In the genomic region with DNA sequence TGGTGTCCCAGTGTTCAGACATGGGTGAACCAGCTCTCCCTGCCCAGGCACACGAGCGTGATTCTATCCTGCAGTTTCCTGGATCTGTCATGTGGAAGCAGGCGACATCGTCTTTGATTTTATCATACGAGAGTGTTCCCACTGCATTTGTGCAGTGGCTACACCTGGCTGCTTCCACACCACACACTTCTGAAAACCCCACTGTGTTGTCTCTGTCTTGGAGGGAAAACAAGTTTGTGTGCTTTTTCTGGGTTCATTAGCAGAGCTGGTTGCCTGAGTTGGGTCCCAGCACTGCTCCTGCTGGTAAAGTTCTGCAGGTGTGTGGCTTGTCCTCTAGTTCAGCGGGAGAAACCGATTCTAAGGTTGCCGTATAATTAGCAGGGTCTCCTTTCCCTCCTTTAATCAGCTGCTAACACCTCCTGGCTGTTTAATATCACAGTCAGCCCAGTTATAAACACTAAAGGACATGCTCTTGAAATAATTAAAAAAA, we compare ENCODE assay signal across 28 cellular contexts. TPM values are rescaled to one million over a fixed set of nuclear protein-coding genes. Genes with fewer than 3 reads are reported as not detected.
A peak's percentile ranks its signal among the peaks of the same experiment; 100 is the strongest.
DNase-seq lines count a peak whose midpoint lies in the region; ATAC-seq, FAIRE-seq and TF ChIP-seq lines count a peak whose summit lies in the region.
"Had no signal": no experiment of that assay in that cellular context is flagged by ENCODE, and none has a peak within 500 bp of the region (broad histone marks: within the 10 kb centered on the region; RNA-seq: fewer than 3 reads in every experiment).

No MANE protein-coding gene starts in this region.

- no peak for FAIRE-seq in H1 (lab: Jason Lieb, UNC)
- FAIRE-seq: GM12878, H54 had no signal

- H2AK5ac ChIP-seq in H1 (ENCODE audit: low read depth, low read length), result no peak overlapping the region

- H3K14ac ChIP-seq in H1 (ENCODE audit: insufficient read length), result no peak overlapping the region

- no peaks in the 10 kb centered on the region for H3K36me3 Mint-ChIP-seq in stimulated activated effector memory CD8-positive, alpha-beta T cell treated with anti-CD3 and anti-CD28 coated beads, Interleukin-12 subunit alpha, Interleukin-12 subunit beta, amount 100 ng/mL, for 72 hours

- H2AFZ ChIP-seq in H1 (ENCODE audit: low read length), result no peak overlapping the region

- CTCF ChIA-PET in H1 (lab: Charles Lee; ENCODE audit: partially characterized antibody), result no interaction called here

- H4K8ac ChIP-seq in H1 (ENCODE audit: extremely low read depth, insufficient read depth, low read length), result no peak overlapping the region

- H4K91ac ChIP-seq in H1 (replicated peaks; ENCODE audit: insufficient read length, low read length), result no peak overlapping the region

- no peak for TF ChIP-seq POLR2A in H1 (IDR thresholded peaks at IDR 0.05; ENCODE audit: control extremely low read depth in 1 of 2, low read depth in 2 of 2, low read length in 2 of 2)

- 94% methylated on average over 8 of the region's 8 CpGs; no CpG with 5 or more reads in 1 of the 2 experiments for WGBS in H1 (ENCODE audit: extremely low coverage in 1 of 2, insufficient coverage in 1 of 2, insufficient read length in 1 of 2, insufficient replicate concordance in 2 of 2, low coverage in 1 of 2, low lambda C conversion rate in 2 of 2, missing lambda C conversion rate in 1 of 2), 2 experiments

- H2BK12ac ChIP-seq in H1 (ENCODE audit: low read depth, low read length), result no peak overlapping the region

- peak in 2 of 3 experiments; percentile 11 to 14; a peak in 2 of 4 replicates for TF ChIP-seq CTCF in H1 (IDR thresholded peaks at IDR 0.05; ENCODE audit: control extremely low read depth in 1 of 3, insufficient read depth in 1 of 3, low read depth in 1 of 3, low read length in 3 of 3)

- ATAC-seq in stimulated activated effector memory CD8-positive, alpha-beta T cell treated with anti-CD3 and anti-CD28 coated beads, Interleukin-12 subunit alpha, Interleukin-12 subunit beta, amount 100 ng/mL, for 72 hours, result no peak
- no peak for ATAC-seq in HG03520 (IDR thresholded peaks at IDR 0.05; ENCODE audit: unreplicated experiment)
- ATAC-seq: GM12878, Panc1 had no signal

- POLR2A ChIA-PET in H1 (lab: Charles Lee; ENCODE audit: partially characterized antibody), result no interaction called here

- no peak for TF ChIP-seq EP300 in H1 (IDR thresholded peaks at IDR 0.05; ENCODE audit: borderline replicate concordance in 1 of 2, low read depth in 2 of 2, low read length in 2 of 2)

- H2BK5ac ChIP-seq in H1 (ENCODE audit: low read depth, low read length), result no peak overlapping the region

- H3K4me3 ChIP-seq in H1 (ENCODE audit: extremely low read depth in 1 of 4, insufficient read depth in 2 of 4, low read depth in 3 of 4, low read length in 4 of 4) (no peak overlapping the region), subcutaneous abdominal adipose tissue (ENCODE audit: low read depth in 1 of 5, low read length in 5 of 5) (peak overlapping the region in 2 of 5 donors; percentile 24 to 34)
- H3K4me3 ChIP-seq: GM12878 had no signal

- H3K4me1 ChIP-seq in H1 (replicated peaks in 1 of 4; ENCODE audit: control insufficient read depth in 3 of 4, insufficient read depth in 4 of 4, low read length in 3 of 4) (peaks cover 0 to 4% (median 2%) of the 10 kb centered on the region in 4 experiments; a peak in 3 of 7 replicates), subcutaneous abdominal adipose tissue (ENCODE audit: control insufficient read depth in 5 of 5, insufficient read depth in 5 of 5, low read length in 5 of 5) (peaks cover 2 to 26% (median 8%) of the 10 kb centered on the region in 5 donors)

- no peak overlapping the region for H4K5ac ChIP-seq in H1 (ENCODE audit: insufficient read length, low read depth, low read length)

- H3K9me3 ChIP-seq in H1 (ENCODE audit: insufficient read depth in 2 of 2, low read depth in 1 of 2, low read length in 1 of 2) (peaks cover 0 to 4% of the 10 kb centered on the region in 2 experiments; a peak in 1 of 4 replicates), subcutaneous abdominal adipose tissue (ENCODE audit: control insufficient read depth in 5 of 5, low read length in 5 of 5) (no peaks in the 10 kb centered on the region)
- H3K9me3 ChIP-seq: SK-N-SH had no signal

- TF ChIP-seq RAD21 in H1 (IDR thresholded peaks at IDR 0.05 in 1 of 2, conservative IDR thresholded peaks at IDR 0.05 in 1 of 2; ENCODE audit: low read depth in 2 of 2, low read length in 2 of 2), result no peak

- H3K9ac ChIP-seq in H1 (replicated peaks in 1 of 4; ENCODE audit: extremely low read depth in 1 of 4, low read depth in 3 of 4, low read length in 3 of 4) (no peak overlapping the region), subcutaneous abdominal adipose tissue (ENCODE audit: low read length in 5 of 5) (peak overlapping the region in 1 of 5 donors; percentile 26)
- H3K9ac ChIP-seq: SK-N-SH had no signal

- no peak overlapping the region for H2BK15ac ChIP-seq in H1 (ENCODE audit: low read length)

- no peaks in the 10 kb centered on the region for H3K9me3 Mint-ChIP-seq in stimulated activated effector memory CD8-positive, alpha-beta T cell treated with anti-CD3 and anti-CD28 coated beads, Interleukin-12 subunit alpha, Interleukin-12 subunit beta, amount 100 ng/mL, for 72 hours
- H3K9me3 Mint-ChIP-seq: CD8-positive, alpha-beta memory T cell had no signal

- H3K18ac ChIP-seq in H1 (ENCODE audit: extremely low read depth, low read length), result no peak overlapping the region

- H3K79me1 ChIP-seq in H1 (ENCODE audit: low read depth, low read length), result no peaks in the 10 kb centered on the region

- no peak overlapping the region for H3K4ac ChIP-seq in H1 (replicated peaks; ENCODE audit: insufficient read length, low read depth, low read length)

- no peak overlapping the region for H3K4me2 ChIP-seq in H1 (ENCODE audit: insufficient read depth in 1 of 2, low read depth in 2 of 2, low read length in 2 of 2)
- H3K4me2 ChIP-seq: SK-N-SH had no signal

- no peak overlapping the region for H3K27ac Mint-ChIP-seq in stimulated activated effector memory CD8-positive, alpha-beta T cell treated with anti-CD3 and anti-CD28 coated beads, Interleukin-12 subunit alpha, Interleukin-12 subunit beta, amount 100 ng/mL, for 72 hours
- H3K27ac Mint-ChIP-seq: CD8-positive, alpha-beta memory T cell had no signal

- peak; percentile 44 for DNase-seq in EH (ENCODE audit: low read depth)
- DNase-seq in GM04504 (ENCODE audit: low read depth), result peak; percentile 27
- DNase-seq in H1 (ENCODE audit: low read depth in 1 of 2, low spot score in 2 of 2), result no peak
- DNase-seq in HUDEP-2 (lab: John Stamatoyannopoulos, UW; ENCODE audit: unreplicated experiment in 76 of 76), result no peak
- no peak for DNase-seq in stimulated activated naive CD4-positive, alpha-beta T cell (lab: John Stamatoyannopoulos, UW)
- DNase-seq in stimulated activated effector memory CD8-positive, alpha-beta T cell treated with anti-CD3 and anti-CD28 coated beads, Interleukin-12 subunit alpha, Interleukin-12 subunit beta, amount 100 ng/mL, for 72 hours (ENCODE audit: low spot score in 2 of 2), result no peak
- DNase-seq: AML-193; Calu3; CD8-positive, alpha-beta memory T cell; DMS153; GF-D8; IMR-90; NCI-H1105; NCI-H146; NCI-H2029; NCI-H2171; NCI-H345; NCI-H524; NCI-H774; NK-92 treated with Interleukin-12 subunit alpha and Interleukin-12 subunit beta, amount 100 ng/mL, for 24 hours; SIG-M5; SK-N-SH had no signal

- no peaks in the 10 kb centered on the region for H3K79me2 ChIP-seq in H1 (ENCODE audit: control insufficient read depth in 1 of 2, insufficient read depth in 2 of 2, low read length in 2 of 2)

- no peaks in the 10 kb centered on the region for H3K23me2 ChIP-seq in H1 (ENCODE audit: low read depth, low read length)

- H4K20me1 ChIP-seq in H1 (replicated peaks in 1 of 2; ENCODE audit: control insufficient read depth in 1 of 2, insufficient read depth in 2 of 2, low read length in 2 of 2), result no peaks in the 10 kb centered on the region

- H3K27me3 ChIP-seq in H1 (replicated peaks in 1 of 4; ENCODE audit: control insufficient read depth in 3 of 4, extremely low read depth in 1 of 4, insufficient read depth in 3 of 4, low read length in 3 of 4) (no peaks in the 10 kb centered on the region), subcutaneous abdominal adipose tissue (ENCODE audit: control insufficient read depth in 5 of 5, insufficient read depth in 4 of 5, low read length in 5 of 5) (peaks cover 0 to 3% (median 0%) of the 10 kb centered on the region in 5 donors)

- H3K27ac ChIP-seq in H1 (ENCODE audit: low read depth, low read length) (no peak overlapping the region), subcutaneous abdominal adipose tissue (ENCODE audit: low read depth, low read length) (peak overlapping the region; percentile 59)
- H3K27ac ChIP-seq: C4-2B had no signal

- H3K36me3 ChIP-seq in H1 (ENCODE audit: control insufficient read depth in 2 of 4, insufficient read depth in 4 of 4, low read length in 3 of 4) (no peaks in the 10 kb centered on the region), subcutaneous abdominal adipose tissue (ENCODE audit: control insufficient read depth in 5 of 5, insufficient read depth in 5 of 5, low read length in 5 of 5) (no peaks in the 10 kb centered on the region)

- H2BK120ac ChIP-seq in H1 (replicated peaks; ENCODE audit: low read depth, low read length), result no peak overlapping the region

- no peak overlapping the region for H3K56ac ChIP-seq in H1 (replicated peaks; ENCODE audit: insufficient read length, low read depth, low read length)

- no peaks in the 10 kb centered on the region for H3K4me1 Mint-ChIP-seq in stimulated activated effector memory CD8-positive, alpha-beta T cell treated with anti-CD3 and anti-CD28 coated beads, Interleukin-12 subunit alpha, Interleukin-12 subunit beta, amount 100 ng/mL, for 72 hours
- H3K4me1 Mint-ChIP-seq: CD8-positive, alpha-beta memory T cell had no signal

- no peak overlapping the region for H3K4me3 Mint-ChIP-seq in stimulated activated effector memory CD8-positive, alpha-beta T cell treated with anti-CD3 and anti-CD28 coated beads, Interleukin-12 subunit alpha, Interleukin-12 subunit beta, amount 100 ng/mL, for 72 hours
- H3K4me3 Mint-ChIP-seq: CD8-positive, alpha-beta memory T cell had no signal

- H3K23ac ChIP-seq in H1 (ENCODE audit: insufficient read length), result no peak overlapping the region

- no peak overlapping the region for H2BK20ac ChIP-seq in H1 (ENCODE audit: low read length)

TF ChIP-seq in H1, 55 proteins besides CTCF, POLR2A, EP300 and RAD21 (continues in another document):
- TF ChIP-seq SP1 (IDR thresholded peaks at IDR 0.05; ENCODE audit: low read depth, low read length), result no peak
- no peak for TF ChIP-seq BRCA1 (IDR thresholded peaks at IDR 0.05; ENCODE audit: low read depth, low read length)
- TF ChIP-seq HDAC6 (IDR thresholded peaks at IDR 0.05; ENCODE audit: low read depth, low read length), result no peak

RNA-seq across cellular contexts. Expression of gene TWIST2, which starts 58.5 kb away (rescaled TPM):
- total RNA-seq in H1 (2021; fragmentation: NEBNext Ultra II Directional; extraction: Animal tissue kit (Norgen Biotek cat#: 25700)), result 2.1 and 2.6 TPM in 2 replicates
- polyA plus RNA-seq in H1 (2011; rRNA removed), result 4.3 and 5.4 TPM in 2 replicates
- polyA plus RNA-seq in H1 (2011; cell fraction: cytosol; rRNA removed), result 4.8 TPM
- 2.7 TPM for polyA plus RNA-seq in H1 (2011; cell fraction: nucleus; rRNA removed)
- polyA plus RNA-seq in H1 (2012, experiment 1 of 2), result 2.3 to 3.8 TPM (median 3.3 TPM) in 4 replicates
- 4.1 TPM for polyA plus RNA-seq in H1 (2012, experiment 2 of 2)
- 2.4 TPM for polyA plus RNA-seq in H1 (2013, experiment 1 of 2)
- polyA plus RNA-seq in H1 (2013, experiment 2 of 2), result 2.4 TPM
- polyA minus RNA-seq in H1 (2011; rRNA and poly(A)+ RNA removed), result 0.93 and 1.2 TPM in 2 replicates
- polyA minus RNA-seq in H1 (2011; cell fraction: cytosol; rRNA and poly(A)+ RNA removed), result 1.9 TPM
- polyA minus RNA-seq in H1 (2011; cell fraction: nucleus; rRNA and poly(A)+ RNA removed), result 7.0 TPM
- total RNA-seq: Calu3; CD8-positive, alpha-beta memory T cell; GM12878 had no signal
- polyA plus RNA-seq: CD8-positive, alpha-beta memory T cell; GM12878 had no signal

Comparison
In these comparisons a context has a peak if more than half of its experiments do, and no peak if none do; other contexts are left out.
1. DNase-seq: peak in EH (single experiment) and GM04504 (single experiment); none in H1 (0 of 2), HUDEP-2 (0 of 76), stimulated activated naive CD4-positive, alpha-beta T cell (0 of 6) and stimulated activated effector memory CD8-positive, alpha-beta T cell treated with anti-CD3 and anti-CD28 coated beads, Interleukin-12 subunit alpha, Interleukin-12 subunit beta, amount 100 ng/mL, for 72 hours (0 of 2).